In genomic region chr19:58553799-58554493, GRCh38 we compare ENCODE assay signal across 8 cellular contexts. TPM values are rescaled to one million over a fixed set of nuclear protein-coding genes. Genes with fewer than 3 reads are reported as not detected.
A peak's percentile ranks its signal among the peaks of the same experiment; 100 is the strongest.
DNase-seq lines count a peak whose midpoint lies in the region; ATAC-seq and TF ChIP-seq lines count a peak whose summit lies in the region.

No MANE protein-coding gene starts in this region.

- no peaks in the 10 kb centered on the region for H3K9me3 Mint-ChIP-seq in activated naive CD4-positive, alpha-beta T cell treated with anti-CD3 and anti-CD28 coated beads, Interleukin-2, amount 50 U/mL, for 72 hours
- no peaks in the 10 kb centered on the region for H3K9me3 Mint-ChIP-seq in stimulated activated naive CD8-positive, alpha-beta T cell treated with anti-CD3 and anti-CD28 coated beads, Interleukin-15, amount 100 ng/mL, for 72 hours

- peaks cover 63% of the 10 kb centered on the region for H3K4me1 Mint-ChIP-seq in stimulated activated naive CD8-positive, alpha-beta T cell treated with anti-CD3 and anti-CD28 coated beads, Interleukin-15, amount 100 ng/mL, for 72 hours

- peak overlapping the region; percentile 97 to 98 for H3K4me3 Mint-ChIP-seq in stimulated activated naive CD8-positive, alpha-beta T cell treated with anti-CD3 and anti-CD28 coated beads, Interleukin-15, amount 100 ng/mL, for 72 hours

- peak overlapping the region; percentile 98 to 100 for H3K27ac Mint-ChIP-seq in activated naive CD4-positive, alpha-beta T cell treated with anti-CD3 and anti-CD28 coated beads, Interleukin-2, amount 50 U/mL, for 72 hours
- peak overlapping the region; percentile 85 to 94 for H3K27ac Mint-ChIP-seq in stimulated activated naive CD8-positive, alpha-beta T cell treated with anti-CD3 and anti-CD28 coated beads, Interleukin-15, amount 100 ng/mL, for 72 hours

- no peaks in the 10 kb centered on the region for H3K27me3 ChIP-seq in HL-60 (ENCODE audit: insufficient read depth, poor library complexity, severe bottlenecking)

- no peaks in the 10 kb centered on the region for H3K27me3 Mint-ChIP-seq in stimulated activated naive CD8-positive, alpha-beta T cell treated with anti-CD3 and anti-CD28 coated beads, Interleukin-15, amount 100 ng/mL, for 72 hours

- H3K36me3 Mint-ChIP-seq in activated naive CD4-positive, alpha-beta T cell treated with anti-CD3 and anti-CD28 coated beads, Interleukin-2, amount 50 U/mL, for 72 hours = peaks cover 45 to 62% of the 10 kb centered on the region in 2 donors

- ATAC-seq in activated naive CD4-positive, alpha-beta T cell treated with anti-CD3 and anti-CD28 coated beads, Interleukin-2, amount 50 U/mL, for 72 hours = no peak
- ATAC-seq in stimulated activated naive CD8-positive, alpha-beta T cell treated with anti-CD3 and anti-CD28 coated beads, Interleukin-15, amount 100 ng/mL, for 72 hours = no peak
- ATAC-seq in HG03469 (IDR thresholded peaks at IDR 0.05; ENCODE audit: unreplicated experiment) (no peak), GM21825 (IDR thresholded peaks at IDR 0.05; ENCODE audit: unreplicated experiment) (no peak), GM21529 (IDR thresholded peaks at IDR 0.05; ENCODE audit: unreplicated experiment) (no peak)

- peak overlapping the region; percentile 75 for H3K27ac ChIP-seq in HL-60 (replicated peaks)

- TF ChIP-seq CTCF in HL-60 (IDR thresholded peaks at IDR 0.05; ENCODE audit: insufficient read depth, low read length) = no peak

- DNase-seq in HL-60 (ENCODE audit: low read depth in 1 of 2, low spot score in 1 of 2) = peak in 1 of 2 experiments; percentile 39
- DNase-seq in activated naive CD4-positive, alpha-beta T cell treated with anti-CD3 and anti-CD28 coated beads, Interleukin-2, amount 50 U/mL, for 72 hours (ENCODE audit: low spot score in 2 of 2) = peak in 1 of 2 donors; percentile 62
- peak; percentile 26 for DNase-seq in iPS-NIHi11 (ENCODE audit: low spot score)
- DNase-seq in stimulated activated naive CD8-positive, alpha-beta T cell treated with anti-CD3 and anti-CD28 coated beads, Interleukin-15, amount 100 ng/mL, for 72 hours = peak in 1 of 2 donors; percentile 26
- no peak for DNase-seq in NCI-H2107 (lab: John Stamatoyannopoulos, UW)

- peak overlapping the region; percentile 74 for H3K4me3 ChIP-seq in HL-60 (replicated peaks; ENCODE audit: insufficient read depth, low read length)

RNA-seq across cellular contexts. Expression of gene CHMP2A, which starts 1.0 kb away (rescaled TPM):
- total RNA-seq in activated naive CD4-positive, alpha-beta T cell treated with anti-CD3 and anti-CD28 coated beads, Interleukin-2, amount 50 U/mL, for 72 hours = 100 to 1,000 TPM; 112 to 114 TPM

RNA-seq across cellular contexts. Expression of gene UBE2M, which starts 4.5 kb away (rescaled TPM):
- total RNA-seq in activated naive CD4-positive, alpha-beta T cell treated with anti-CD3 and anti-CD28 coated beads, Interleukin-2, amount 50 U/mL, for 72 hours = 100 to 1,000 TPM; 121 to 123 TPM

RNA-seq across cellular contexts. Expression of gene TRIM28, which starts 10.1 kb away (rescaled TPM):
- total RNA-seq in activated naive CD4-positive, alpha-beta T cell treated with anti-CD3 and anti-CD28 coated beads, Interleukin-2, amount 50 U/mL, for 72 hours = 100 to 1,000 TPM; 446 to 497 TPM

RNA-seq across cellular contexts. Expression of gene MZF1, which starts 19.2 kb away (rescaled TPM):
- total RNA-seq in activated naive CD4-positive, alpha-beta T cell treated with anti-CD3 and anti-CD28 coated beads, Interleukin-2, amount 50 U/mL, for 72 hours = 10 to 100 TPM; 22.1 to 26.8 TPM

RNA-seq across cellular contexts. Expression of gene ZBTB45, which starts 34.3 kb away (rescaled TPM):
- 10 to 100 TPM in 1 of 2 donors, 1 to 10 TPM in 1; 7.9 to 12.2 TPM for total RNA-seq in activated naive CD4-positive, alpha-beta T cell treated with anti-CD3 and anti-CD28 coated beads, Interleukin-2, amount 50 U/mL, for 72 hours
